1 cellular context compared by ENCODE assay signal in genomic region chr16:68237243-68238028, GRCh38.
A peak's percentile ranks its signal among the peaks of the same experiment; 100 is the strongest.
TF ChIP-seq lines count a peak whose summit lies in the region.

No MANE protein-coding gene starts in this region.

TF ChIP-seq in HepG2, 621 proteins besides CTCF, POLR2A, EP300 and RAD21 (continued from another document and continues in another):
- TF ChIP-seq ZBTB34 (CRISPR knock-in tag; IDR thresholded peaks at IDR 0.05) = no peak
- no peak for TF ChIP-seq ZNF326 (CRISPR knock-in tag; IDR thresholded peaks at IDR 0.05; ENCODE audit: borderline replicate concordance)
- no peak for TF ChIP-seq IKZF4 (CRISPR knock-in tag; IDR thresholded peaks at IDR 0.05; ENCODE audit: borderline replicate concordance, low read depth, not compliant biosample characterization)
- TF ChIP-seq HMG20B (CRISPR knock-in tag; conservative IDR thresholded peaks at IDR 0.05) = peak; percentile 45
- TF ChIP-seq ZFY (CRISPR knock-in tag; IDR thresholded peaks at IDR 0.05) = no peak; the same call in 1 of the 2 replicates
- TF ChIP-seq CBX1 (IDR thresholded peaks at IDR 0.05; ENCODE audit: low read depth) = peak; percentile 56
- no peak for TF ChIP-seq ZNF782 (CRISPR knock-in tag; IDR thresholded peaks at IDR 0.05; ENCODE audit: borderline replicate concordance)
- TF ChIP-seq TBX3 (IDR thresholded peaks at IDR 0.05; ENCODE audit: borderline replicate concordance) = peak; percentile 90
- TF ChIP-seq KDM5B (CRISPR knock-in tag; IDR thresholded peaks at IDR 0.05; ENCODE audit: borderline replicate concordance) = no peak; the same call in 1 of the 2 replicates
- no peak; the same call in 1 of the 2 replicates for TF ChIP-seq ARHGAP35 (CRISPR knock-in tag; IDR thresholded peaks at IDR 0.05; ENCODE audit: borderline replicate concordance)
- TF ChIP-seq DMAP1 (CRISPR knock-in tag; IDR thresholded peaks at IDR 0.05) = peak; percentile 73; the same call in 1 of the 2 replicates
- peak; percentile 37 for TF ChIP-seq ZNF691 (CRISPR knock-in tag; IDR thresholded peaks at IDR 0.05; ENCODE audit: borderline replicate concordance, low read depth)
- peak; percentile 75; the same call in 1 of the 2 replicates for TF ChIP-seq ZNF451 (CRISPR knock-in tag; IDR thresholded peaks at IDR 0.05)
- TF ChIP-seq FOXM1 (CRISPR knock-in tag; IDR thresholded peaks at IDR 0.05) = no peak
- no peak for TF ChIP-seq PHB2 (IDR thresholded peaks at IDR 0.05; ENCODE audit: partially characterized antibody)
- peak; percentile 38; the same call in 1 of the 2 replicates for TF ChIP-seq FOSL2 (CRISPR knock-in tag; IDR thresholded peaks at IDR 0.05)
- peak; percentile 72; the same call in 1 of the 2 replicates for TF ChIP-seq ZNF747 (CRISPR knock-in tag; IDR thresholded peaks at IDR 0.05; ENCODE audit: borderline replicate concordance)
- no peak for TF ChIP-seq RBAK (CRISPR knock-in tag; IDR thresholded peaks at IDR 0.05)
- TF ChIP-seq KDM2A (CRISPR knock-in tag; IDR thresholded peaks at IDR 0.05; ENCODE audit: borderline replicate concordance, low read depth) = peak; percentile 88; the same call in 1 of the 2 replicates
- TF ChIP-seq MAFF (IDR thresholded peaks at IDR 0.05; ENCODE audit: low read depth, low read length) = no peak
- peak; percentile 96 for TF ChIP-seq ETV5 (CRISPR knock-in tag; IDR thresholded peaks at IDR 0.05; ENCODE audit: borderline replicate concordance)
- TF ChIP-seq CHD2 (IDR thresholded peaks at IDR 0.05; ENCODE audit: low read depth, low read length) = no peak
- no peak for TF ChIP-seq ZNF10 (CRISPR knock-in tag; IDR thresholded peaks at IDR 0.05; ENCODE audit: borderline replicate concordance, low read depth)
- TF ChIP-seq BRF2 (CRISPR knock-in tag; IDR thresholded peaks at IDR 0.05) = no peak
- peak; percentile 21 for TF ChIP-seq JARID2 (CRISPR knock-in tag; IDR thresholded peaks at IDR 0.05; ENCODE audit: insufficient replicate concordance)
- TF ChIP-seq CCDC6 (CRISPR knock-in tag; IDR thresholded peaks at IDR 0.05) = peak; percentile 66; the same call in 1 of the 2 replicates
- peak; percentile 82 for TF ChIP-seq MEF2D (CRISPR knock-in tag; IDR thresholded peaks at IDR 0.05)
- peak; percentile 85 for TF ChIP-seq ZNF350 (CRISPR knock-in tag; IDR thresholded peaks at IDR 0.05; ENCODE audit: borderline replicate concordance, low read depth)
- peak; percentile 86 for TF ChIP-seq RXRA (CRISPR knock-in tag; IDR thresholded peaks at IDR 0.05)
- no peak for TF ChIP-seq PRDM4 (CRISPR knock-in tag; IDR thresholded peaks at IDR 0.05; ENCODE audit: borderline replicate concordance)
- no peak for TF ChIP-seq ZNF549 (CRISPR knock-in tag; IDR thresholded peaks at IDR 0.05)
- TF ChIP-seq GABPB1 (CRISPR knock-in tag; IDR thresholded peaks at IDR 0.05) = peak; percentile 94
- no peak for TF ChIP-seq TRIM22 (IDR thresholded peaks at IDR 0.05)
- no peak for TF ChIP-seq ZNF512 (CRISPR knock-in tag; IDR thresholded peaks at IDR 0.05)
- peak; percentile 91 for TF ChIP-seq NCOA2 (CRISPR knock-in tag; IDR thresholded peaks at IDR 0.05)
- peak; percentile 73 for TF ChIP-seq YY1 (IDR thresholded peaks at IDR 0.05; ENCODE audit: insufficient read depth, insufficient replicate concordance, low read depth, low read length)
- peak; percentile 93 for TF ChIP-seq ELF3 (CRISPR knock-in tag; IDR thresholded peaks at IDR 0.05)
- TF ChIP-seq DBP (CRISPR knock-in tag; IDR thresholded peaks at IDR 0.05; ENCODE audit: not compliant biosample characterization) = peak; percentile 52
- TF ChIP-seq ZBTB26 (CRISPR knock-in tag; IDR thresholded peaks at IDR 0.05; ENCODE audit: borderline replicate concordance) = peak; percentile 61
- peak; percentile 100 for TF ChIP-seq CBFB (CRISPR knock-in tag; IDR thresholded peaks at IDR 0.05)
- peak; percentile 53 for TF ChIP-seq TAF15 (IDR thresholded peaks at IDR 0.05; ENCODE audit: low read depth, low read length, poor library complexity, severe bottlenecking)
- peak; percentile 90 for TF ChIP-seq GFI1 (CRISPR knock-in tag; IDR thresholded peaks at IDR 0.05; ENCODE audit: borderline replicate concordance)
- peak; percentile 65; the same call in 1 of the 2 replicates for TF ChIP-seq CREB1 (IDR thresholded peaks at IDR 0.05)
- no peak; the same call in 1 of the 2 replicates for TF ChIP-seq CREB1 (CRISPR knock-in tag; IDR thresholded peaks at IDR 0.05)
- peak; percentile 32; the same call in 1 of the 2 replicates for TF ChIP-seq NCOA1 (CRISPR knock-in tag; IDR thresholded peaks at IDR 0.05)
- TF ChIP-seq U2AF1 (optimal IDR thresholded peaks at IDR 0.05; ENCODE audit: low read depth, low read length) = no peak
- TF ChIP-seq MTA3 (CRISPR knock-in tag; IDR thresholded peaks at IDR 0.05) = no peak
- TF ChIP-seq PBX3 (CRISPR knock-in tag; IDR thresholded peaks at IDR 0.05; ENCODE audit: borderline replicate concordance) = no peak
- TF ChIP-seq SALL1 (CRISPR knock-in tag; IDR thresholded peaks at IDR 0.05) = peak; percentile 91
- no peak for TF ChIP-seq ZNF180 (CRISPR knock-in tag; IDR thresholded peaks at IDR 0.05; ENCODE audit: borderline replicate concordance, low read depth)
- TF ChIP-seq KLF11 (CRISPR knock-in tag; IDR thresholded peaks at IDR 0.05) = peak; percentile 91; the same call in 1 of the 2 replicates
- TF ChIP-seq KDM5A (IDR thresholded peaks at IDR 0.05; ENCODE audit: borderline replicate concordance, low read length) = no peak
- TF ChIP-seq ZGPAT (CRISPR knock-in tag; IDR thresholded peaks at IDR 0.05) = peak; percentile 94
- TF ChIP-seq CCAR2 (optimal IDR thresholded peaks at IDR 0.05; ENCODE audit: low read depth, low read length) = no peak
- TF ChIP-seq MAX (IDR thresholded peaks at IDR 0.05) = peak; percentile 84
- no peak; the same call in 1 of the 2 replicates for TF ChIP-seq ZNF263 (CRISPR knock-in tag; IDR thresholded peaks at IDR 0.05)
